In the genomic region with DNA sequence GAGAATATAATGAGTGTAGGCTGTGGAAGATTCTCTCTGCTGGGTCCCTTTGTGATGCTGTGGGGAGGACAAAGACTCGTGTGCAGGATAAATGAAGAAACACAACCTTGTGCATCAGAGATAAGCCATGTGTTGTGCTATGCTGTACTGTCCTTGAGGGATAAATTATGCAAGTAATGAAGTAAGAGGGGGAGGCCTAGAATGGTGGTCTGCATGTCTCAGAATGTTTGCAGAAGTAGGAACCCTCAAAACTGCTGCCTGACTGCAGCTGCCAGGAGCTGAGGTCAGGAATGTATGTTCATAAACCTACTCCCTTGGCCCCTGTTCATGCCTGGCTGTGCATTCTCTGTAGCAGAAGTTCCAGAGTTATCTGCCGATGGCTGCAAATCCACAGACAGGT, we compare ENCODE assay signal across 18 cellular contexts.
"Had no signal": no experiment of that assay in that cellular context is flagged by ENCODE, and none has a peak within 500 bp of the region (broad histone marks: within the 10 kb centered on the region; RNA-seq: fewer than 3 reads in every experiment).

No MANE protein-coding gene starts in this region.

- DNase-seq: colonic mucosa; effector CD8-positive, alpha-beta T cell; foreskin melanocyte; heart left ventricle; hippocampal formation; left colon; mesendoderm; naive B cell; nephron progenitor cell; posterior cingulate gyrus; stimulated activated CD4-positive, alpha-beta T cell treated with anti-CD3 and anti-CD28 coated beads, Interleukin-2, amount 100 ng/mL, for 24 hours; stimulated activated CD4-positive, alpha-beta T cell treated with anti-CD3 and anti-CD28 coated beads, Interleukin-4, amount 100 ng/mL, for 4 hours; stimulated activated naive B cell treated with anti-CD40 and anti-IgM and Interleukin-4, amounts not matched to agents 10 μg/mL and 1 μg/mL and 100 μg/mL, for 72 hours; stimulated activated naive CD8-positive, alpha-beta T cell treated with anti-CD3 and anti-CD28 coated beads, Interleukin-15, amount 100 ng/mL, for 72 hours; testis; transverse colon had no signal

- H3K36me3 Mint-ChIP-seq: naive B cell; stimulated activated naive B cell treated with anti-CD40 and anti-IgM and Interleukin-4, amounts not matched to agents 10 μg/mL and 1 μg/mL and 100 μg/mL, for 72 hours had no signal

- ATAC-seq: heart left ventricle; left colon; sciatic nerve; stimulated activated naive B cell treated with anti-CD40 and anti-IgM and Interleukin-4, amounts not matched to agents 10 μg/mL and 1 μg/mL and 100 μg/mL, for 72 hours; stimulated activated naive CD8-positive, alpha-beta T cell treated with anti-CD3 and anti-CD28 coated beads, Interleukin-15, amount 100 ng/mL, for 72 hours had no signal

- H3K4me3 ChIP-seq: colonic mucosa, heart left ventricle, skin epidermis, testis, transverse colon had no signal

- H3K27ac Mint-ChIP-seq: naive B cell; nephron progenitor cell; stimulated activated naive B cell treated with anti-CD40 and anti-IgM and Interleukin-4, amounts not matched to agents 10 μg/mL and 1 μg/mL and 100 μg/mL, for 72 hours; stimulated activated naive CD8-positive, alpha-beta T cell treated with anti-CD3 and anti-CD28 coated beads, Interleukin-15, amount 100 ng/mL, for 72 hours had no signal

- H3K4me3 Mint-ChIP-seq: nephron progenitor cell; stimulated activated naive B cell treated with anti-CD40 and anti-IgM and Interleukin-4, amounts not matched to agents 10 μg/mL and 1 μg/mL and 100 μg/mL, for 72 hours; stimulated activated naive CD8-positive, alpha-beta T cell treated with anti-CD3 and anti-CD28 coated beads, Interleukin-15, amount 100 ng/mL, for 72 hours had no signal

- H3K9me3 Mint-ChIP-seq: naive B cell; nephron progenitor cell; stimulated activated naive B cell treated with anti-CD40 and anti-IgM and Interleukin-4, amounts not matched to agents 10 μg/mL and 1 μg/mL and 100 μg/mL, for 72 hours; stimulated activated naive CD8-positive, alpha-beta T cell treated with anti-CD3 and anti-CD28 coated beads, Interleukin-15, amount 100 ng/mL, for 72 hours had no signal
